Comparison of ENCODE assay signal across 1 cellular context in genomic region chr11:14290422-14290821, GRCh38.
TF ChIP-seq lines count a peak whose summit lies in the region.

No MANE protein-coding gene starts in this region.

TF ChIP-seq in GM12878, 131 proteins besides CTCF, POLR2A, EP300 and RAD21 (continued from another document):
- no peak for TF ChIP-seq RELB (IDR thresholded peaks at IDR 0.05; ENCODE audit: low read depth)
- TF ChIP-seq RFX5 (IDR thresholded peaks at IDR 0.05; ENCODE audit: low read depth, low read length), result no peak
- no peak for TF ChIP-seq PML (IDR thresholded peaks at IDR 0.05; ENCODE audit: low read length)
